15 cellular contexts compared by ENCODE assay signal in genomic region chr14:22487401-22487800, GRCh38.
A peak's percentile ranks its signal among the peaks of the same experiment; 100 is the strongest.
DNase-seq lines count a peak whose midpoint lies in the region; ATAC-seq and TF ChIP-seq lines count a peak whose summit lies in the region.
"Had no signal": no experiment of that assay in that cellular context is flagged by ENCODE, and none has a peak within 500 bp of the region (broad histone marks: within the 10 kb centered on the region; RNA-seq: fewer than 3 reads in every experiment).

No MANE protein-coding gene starts in this region.

- intact Hi-C loops in right cardiac atrium (cut with DNase I), result no loop called here
- intact Hi-C loops in left ventricle myocardium superior (cut with micrococcal nuclease), result no loop called here
- intact Hi-C loops in vagina (cut with DNase I), result no loop called here
- intact Hi-C loops in upper lobe of right lung (cut with DNase I), result no loop called here

- H3K9me3 ChIP-seq in right cardiac atrium (ENCODE audit: control insufficient read depth, low read length) (no peaks in the 10 kb centered on the region), RWPE2 (ENCODE audit: severe bottlenecking) (no peaks in the 10 kb centered on the region), vagina (no peaks in the 10 kb centered on the region), upper lobe of right lung (no peaks in the 10 kb centered on the region)
- H3K9me3 ChIP-seq: MG63 had no signal

- TF ChIP-seq CTCF in RWPE2 (IDR thresholded peaks at IDR 0.05; ENCODE audit: poor library complexity, severe bottlenecking) (no peak), vagina (IDR thresholded peaks at IDR 0.05) (no peak), upper lobe of right lung (IDR thresholded peaks at IDR 0.05) (no peak)

- H3K27me3 ChIP-seq in right cardiac atrium (ENCODE audit: control insufficient read depth, insufficient read depth) (no peaks in the 10 kb centered on the region), RWPE2 (ENCODE audit: insufficient read depth, poor library complexity, severe bottlenecking) (no peaks in the 10 kb centered on the region), vagina (no peaks in the 10 kb centered on the region), upper lobe of right lung (no peaks in the 10 kb centered on the region)

- 60% methylated on average over 1 of the region's 1 CpG for WGBS in right cardiac atrium

- H3K27me3 Mint-ChIP-seq in effector memory CD8-positive, alpha-beta T cell, result no peaks in the 10 kb centered on the region

- H3K4me1 ChIP-seq in right cardiac atrium (ENCODE audit: control insufficient read depth, insufficient read depth, low read length) (peaks cover 13% of the 10 kb centered on the region), RWPE2 (ENCODE audit: insufficient read depth, poor library complexity, severe bottlenecking) (no peaks in the 10 kb centered on the region), vagina (peaks cover 64% of the 10 kb centered on the region), upper lobe of right lung (no peaks in the 10 kb centered on the region)

- peaks cover 29% of the 10 kb centered on the region for H3K36me3 Mint-ChIP-seq in effector memory CD8-positive, alpha-beta T cell (ENCODE audit: insufficient read depth)
- H3K36me3 Mint-ChIP-seq: mesothelial cell of epicardium had no signal

- H3K4me3 ChIP-seq in right cardiac atrium (ENCODE audit: low read length), result no peak overlapping the region
- H3K4me3 ChIP-seq in RWPE2 (ENCODE audit: severe bottlenecking), result no peak overlapping the region
- H3K4me3 ChIP-seq in vagina, result no peak overlapping the region
- no peak overlapping the region for H3K4me3 ChIP-seq in upper lobe of right lung
- H3K4me3 ChIP-seq: coronary artery, MG63 had no signal

- peak overlapping the region; percentile 27 to 50 for H3K4me3 Mint-ChIP-seq in effector memory CD8-positive, alpha-beta T cell
- H3K4me3 Mint-ChIP-seq: mesothelial cell of epicardium had no signal

- H3K36me3 ChIP-seq in RWPE2 (ENCODE audit: low read depth) (no peaks in the 10 kb centered on the region), vagina (no peaks in the 10 kb centered on the region), upper lobe of right lung (no peaks in the 10 kb centered on the region)
- H3K36me3 ChIP-seq: MG63 had no signal

- H3K27ac ChIP-seq in right cardiac atrium (ENCODE audit: low read length) (peak overlapping the region; percentile 91), RWPE2 (ENCODE audit: poor library complexity, severe bottlenecking) (no peak overlapping the region), vagina (peak overlapping the region; percentile 40), upper lobe of right lung (no peak overlapping the region)
- H3K27ac ChIP-seq: coronary artery had no signal

- DNase-seq in right cardiac atrium (no peak), left ventricle myocardium superior (no peak), RWPE2 (ENCODE audit: low spot score) (no peak), vagina (ENCODE audit: extremely low spot score in 2 of 2) (no peak), NCI-H2227 treated with DMSO at 0.1 percent for 48 hours (lab: John Stamatoyannopoulos, UW) (no peak), NCI-H69 (lab: John Stamatoyannopoulos, UW) (no peak), upper lobe of right lung (no peak)
- no peak for DNase-seq in effector memory CD8-positive, alpha-beta T cell
- DNase-seq: AML-193, MG63, NCI-H1930, NCI-H526, T-helper 9 cell had no signal

- peaks cover 0 to 8% of the 10 kb centered on the region in 2 donors for H3K4me1 Mint-ChIP-seq in effector memory CD8-positive, alpha-beta T cell (ENCODE audit: low read depth in 2 of 2)

- no peaks in the 10 kb centered on the region for H3K9me3 Mint-ChIP-seq in effector memory CD8-positive, alpha-beta T cell
- H3K9me3 Mint-ChIP-seq: mesothelial cell of epicardium had no signal

- ATAC-seq in right cardiac atrium (peak in 1 of 2 donors; percentile 14), left ventricle myocardium superior (no peak), RWPE2 (ENCODE audit: low read depth) (peak; percentile 19; the same call in 1 of the 3 replicates), upper lobe of right lung (no peak)
- ATAC-seq in effector memory CD8-positive, alpha-beta T cell (replicated peaks), result no peak

- H3K27ac Mint-ChIP-seq in effector memory CD8-positive, alpha-beta T cell, result peak overlapping the region; percentile 44 to 65
- H3K27ac Mint-ChIP-seq: mesothelial cell of epicardium had no signal

- no peak for TF ChIP-seq POLR2A in vagina (IDR thresholded peaks at IDR 0.05)

Comparison
In these comparisons a context has a peak if more than half of its experiments do, and no peak if none do; other contexts are left out.
1. H3K27ac ChIP-seq: peak in right cardiac atrium (single experiment) and vagina (single experiment); none in RWPE2 (single experiment) and upper lobe of right lung (single experiment).